In the genomic region with DNA sequence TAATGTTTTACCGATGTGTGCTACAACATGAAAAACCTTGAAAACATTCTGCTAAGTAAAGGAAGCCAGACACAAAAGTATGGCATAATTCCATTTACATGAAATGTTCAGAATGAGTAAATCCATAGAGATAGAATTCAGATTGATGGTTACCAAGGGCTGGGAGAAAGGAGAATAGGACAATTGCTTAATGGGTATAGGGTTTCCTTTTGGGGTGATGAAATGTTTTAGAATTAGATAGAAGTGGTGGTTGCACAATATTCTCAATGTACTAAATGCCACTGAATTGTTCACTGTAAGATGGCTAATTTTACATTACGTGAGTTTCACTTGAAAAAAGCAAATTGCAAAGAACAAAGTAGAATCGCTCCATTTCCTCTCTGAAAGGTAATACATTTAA, we compare ENCODE assay signal across 20 cellular contexts.
"Had no signal": no experiment of that assay in that cellular context is flagged by ENCODE, and none has a peak within 500 bp of the region (broad histone marks: within the 10 kb centered on the region; RNA-seq: fewer than 3 reads in every experiment).

No MANE protein-coding gene starts in this region.

- H3K4me1 Mint-ChIP-seq: activated CD4-positive, alpha-beta T cell treated with anti-CD3 and anti-CD28 coated beads, Interleukin-2, amount 10 ng/mL, durations not matched to agents 24 days and 14 days; natural killer cell; WTC11 had no signal

- H3K27ac Mint-ChIP-seq: activated CD4-positive, alpha-beta T cell treated with anti-CD3 and anti-CD28 coated beads, Interleukin-2, amount 10 ng/mL, durations not matched to agents 24 days and 14 days; activated naive CD8-positive, alpha-beta T cell; effector memory CD8-positive, alpha-beta T cell; natural killer cell; WTC11 had no signal

- H2AFZ ChIP-seq: parathyroid adenoma had no signal

- DNase-seq: activated CD4-positive, alpha-beta T cell treated with anti-CD3 and anti-CD28 coated beads, Interleukin-2, amount 10 ng/mL, durations not matched to agents 24 days and 14 days; activated gamma-delta T cell treated with Interleukin-2 at 50 U/mL for 16 hours; anterior cingulate cortex; brain microvascular endothelial cell; cerebellar nuclear complex; dermis blood vessel endothelial cell; effector memory CD8-positive, alpha-beta T cell; glutamatergic neuron; mesendoderm; natural killer cell; stimulated activated CD4-positive, alpha-beta T cell treated with anti-CD3 and anti-CD28 coated beads, Interleukin-2, amount 100 ng/mL, for 48 hours; stimulated activated naive CD4-positive, alpha-beta T cell; T-helper 2 cell had no signal

- H3K4me3 Mint-ChIP-seq: activated CD4-positive, alpha-beta T cell treated with anti-CD3 and anti-CD28 coated beads, Interleukin-2, amount 10 ng/mL, durations not matched to agents 24 days and 14 days; activated naive CD8-positive, alpha-beta T cell; effector memory CD8-positive, alpha-beta T cell; natural killer cell; WTC11 had no signal

- H3K4me3 ChIP-seq: tibial nerve, vagina had no signal

- H3K9me3 ChIP-seq: neutrophil, tibial nerve, vagina had no signal

- H3K36me3 ChIP-seq: brain microvascular endothelial cell, neutrophil, tibial nerve, vagina had no signal

- H3K9me3 Mint-ChIP-seq: activated CD4-positive, alpha-beta T cell treated with anti-CD3 and anti-CD28 coated beads, Interleukin-2, amount 10 ng/mL, durations not matched to agents 24 days and 14 days; effector memory CD8-positive, alpha-beta T cell; natural killer cell; WTC11 had no signal

- H3K27me3 ChIP-seq: brain microvascular endothelial cell, tibial nerve, vagina had no signal

- H3K79me2 ChIP-seq: parathyroid adenoma had no signal

- ATAC-seq: effector memory CD8-positive, alpha-beta T cell; natural killer cell; WTC11 had no signal

- H3K36me3 Mint-ChIP-seq: activated naive CD8-positive, alpha-beta T cell; natural killer cell; WTC11 had no signal

- H3K9ac ChIP-seq: parathyroid adenoma had no signal

- H3K4me1 ChIP-seq: parathyroid adenoma, tibial nerve, vagina had no signal

- H3K27ac ChIP-seq: brain microvascular endothelial cell, epithelial cell of prostate, neutrophil, parathyroid adenoma, tibial nerve, vagina had no signal
